8 cellular contexts compared by ENCODE assay signal in the genomic region with DNA sequence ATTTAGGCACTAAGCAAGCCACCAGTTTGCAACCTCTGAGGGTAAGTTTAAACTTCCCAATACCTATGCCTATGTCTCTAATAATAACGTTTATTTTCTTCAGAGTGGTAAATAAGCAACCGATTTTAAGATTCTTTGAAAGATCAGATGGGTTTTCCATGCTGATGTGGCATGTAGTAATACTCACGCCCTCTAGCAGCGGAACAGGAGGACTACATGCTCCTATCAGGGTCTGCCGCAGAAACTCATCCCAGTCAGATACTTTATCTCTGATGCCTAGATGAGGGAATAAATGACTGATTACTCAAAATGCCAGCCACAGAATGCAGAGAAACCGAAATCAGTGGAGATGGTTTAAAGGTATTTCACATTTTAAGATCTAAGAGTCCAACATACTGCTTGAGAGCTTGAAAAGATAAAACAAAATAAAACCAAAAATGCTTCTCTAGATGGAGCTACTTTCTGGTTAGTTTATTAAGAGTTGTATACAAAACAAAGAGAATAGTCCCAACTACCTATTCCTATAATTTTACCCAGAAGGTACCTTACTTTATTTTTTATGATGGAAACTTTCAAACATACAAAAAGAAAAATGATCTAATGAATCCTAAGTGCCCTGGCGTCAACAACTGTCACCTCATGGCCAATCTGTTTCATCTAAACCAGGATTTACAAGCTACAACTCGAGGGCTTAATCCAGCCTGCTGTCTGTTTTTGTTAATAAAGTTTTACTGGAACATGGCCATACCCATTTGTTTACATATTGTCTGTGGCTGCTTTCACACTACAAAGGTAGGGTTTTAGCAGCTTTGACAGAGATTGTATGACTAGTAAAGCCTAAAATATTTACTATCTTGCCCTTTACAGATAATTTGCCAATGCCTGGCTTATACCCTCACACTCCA. TPM values are rescaled to one million over a fixed set of nuclear protein-coding genes. Genes with fewer than 3 reads are reported as not detected.
A peak's percentile ranks its signal among the peaks of the same experiment; 100 is the strongest.
DNase-seq lines count a peak whose midpoint lies in the region; ATAC-seq and TF ChIP-seq lines count a peak whose summit lies in the region.

No MANE protein-coding gene starts in this region.

- peak overlapping the region; percentile 33 to 78 (median 47) for H3K27ac Mint-ChIP-seq in CD4-positive, CD25-positive, alpha-beta regulatory T cell

- H3K27me3 ChIP-seq in CD4-positive, CD25-positive, alpha-beta regulatory T cell (ENCODE audit: control insufficient read depth, insufficient read depth, low read length) = no peaks in the 10 kb centered on the region
- no peaks in the 10 kb centered on the region for H3K27me3 ChIP-seq in right lobe of liver

- peaks cover 10% of the 10 kb centered on the region for H3K36me3 Mint-ChIP-seq in CD4-positive, CD25-positive, alpha-beta regulatory T cell

- H3K4me3 ChIP-seq in CD4-positive, CD25-positive, alpha-beta regulatory T cell (ENCODE audit: low read depth, low read length) = peak overlapping the region; percentile 6
- no peak overlapping the region for H3K4me3 ChIP-seq in right lobe of liver

- TF ChIP-seq POLR2A in right lobe of liver (IDR thresholded peaks at IDR 0.05) = no peak

- intact Hi-C loops in right lobe of liver (cut with DNase I) = loop anchor here in 1 of 2 donors (5.0 kb wide), 1 partner anchor 83 kb away; no protein-coding TSS in a partner anchor

- H3K4me1 Mint-ChIP-seq in CD4-positive, CD25-positive, alpha-beta regulatory T cell = peaks cover 4 to 15% (median 6%) of the 10 kb centered on the region in 4 donors

- 16% methylated on average over 8 of the region's 8 CpGs for WGBS in right lobe of liver (ENCODE audit: insufficient coverage, low coverage, low lambda C conversion rate, missing lambda C conversion rate)

- no peaks in the 10 kb centered on the region for H3K27me3 Mint-ChIP-seq in CD4-positive, CD25-positive, alpha-beta regulatory T cell

- H3K9me3 ChIP-seq in CD4-positive, CD25-positive, alpha-beta regulatory T cell (ENCODE audit: control insufficient read depth in 2 of 2, low read length in 2 of 2) = no peaks in the 10 kb centered on the region
- H3K9me3 ChIP-seq in right lobe of liver = no peaks in the 10 kb centered on the region

- H3K4me3 Mint-ChIP-seq in CD4-positive, CD25-positive, alpha-beta regulatory T cell = peak overlapping the region in 1 of 4 donors; percentile 6

- H3K4me1 ChIP-seq in CD4-positive, CD25-positive, alpha-beta regulatory T cell (ENCODE audit: control insufficient read depth, insufficient read depth, low read length, poor library complexity, severe bottlenecking) = peaks cover 8% of the 10 kb centered on the region
- H3K4me1 ChIP-seq in right lobe of liver = peaks cover 0 to 13% (median 5%) of the 10 kb centered on the region in 4 donors

- ATAC-seq in CD4-positive, CD25-positive, alpha-beta regulatory T cell (ENCODE audit: low read depth in 2 of 2) = peak; percentile 96 to 98
- peak; percentile 76 for ATAC-seq in GM21717 (IDR thresholded peaks at IDR 0.05; ENCODE audit: unreplicated experiment)
- peak; percentile 98 to 99 (median 99) for ATAC-seq in right lobe of liver
- no peak for ATAC-seq in GM18870 (IDR thresholded peaks at IDR 0.05; ENCODE audit: unreplicated experiment)

- TF ChIP-seq CTCF in right lobe of liver (IDR thresholded peaks at IDR 0.05) = peak; percentile 70 to 80 (median 76)

- H3K36me3 ChIP-seq in CD4-positive, CD25-positive, alpha-beta regulatory T cell (ENCODE audit: control insufficient read depth, insufficient read depth, low read length) = peaks cover 8% of the 10 kb centered on the region
- no peaks in the 10 kb centered on the region for H3K36me3 ChIP-seq in right lobe of liver

- peak; percentile 24 to 80 (median 57) for DNase-seq in CD4-positive, CD25-positive, alpha-beta regulatory T cell
- DNase-seq in NCI-H2171 (lab: John Stamatoyannopoulos, UW) (peak; percentile 2), dedifferentiated amniotic fluid mesenchymal stem cell (ENCODE audit: extremely low spot score) (peak; percentile 64), right lobe of liver (peak in 1 of 3 donors; percentile 56)
- peak; percentile 51 to 65 for DNase-seq in activated CD4-positive, alpha-beta T cell treated with anti-CD3 and anti-CD28 coated beads for 4 hours
- DNase-seq in stimulated activated CD4-positive, alpha-beta T cell treated with anti-CD3 and anti-CD28 coated beads, TNF-alpha, amount 100 ng/mL, for 48 hours (ENCODE audit: low read depth in 3 of 3) = peak; percentile 15 to 50 (median 25)

- no peaks in the 10 kb centered on the region for H3K9me3 Mint-ChIP-seq in CD4-positive, CD25-positive, alpha-beta regulatory T cell

- H3K27ac ChIP-seq in CD4-positive, CD25-positive, alpha-beta regulatory T cell (ENCODE audit: insufficient read depth, low read length, poor library complexity, severe bottlenecking) = no peak overlapping the region
- no peak overlapping the region for H3K27ac ChIP-seq in right lobe of liver

RNA-seq across cellular contexts. Expression of a gene that starts 37.5 kb away (rescaled TPM):
- total RNA-seq in CD4-positive, CD25-positive, alpha-beta regulatory T cell = 87.7 TPM
- polyA plus RNA-seq in CD4-positive, CD25-positive, alpha-beta regulatory T cell = 10 to 100 TPM; 10.7 to 15.5 (median 12.4) TPM
- total RNA-seq in right lobe of liver = 10 to 100 TPM; 17.4 to 48.5 (median 33.8) TPM
